12 cellular contexts compared by ENCODE assay signal in the genomic region with DNA sequence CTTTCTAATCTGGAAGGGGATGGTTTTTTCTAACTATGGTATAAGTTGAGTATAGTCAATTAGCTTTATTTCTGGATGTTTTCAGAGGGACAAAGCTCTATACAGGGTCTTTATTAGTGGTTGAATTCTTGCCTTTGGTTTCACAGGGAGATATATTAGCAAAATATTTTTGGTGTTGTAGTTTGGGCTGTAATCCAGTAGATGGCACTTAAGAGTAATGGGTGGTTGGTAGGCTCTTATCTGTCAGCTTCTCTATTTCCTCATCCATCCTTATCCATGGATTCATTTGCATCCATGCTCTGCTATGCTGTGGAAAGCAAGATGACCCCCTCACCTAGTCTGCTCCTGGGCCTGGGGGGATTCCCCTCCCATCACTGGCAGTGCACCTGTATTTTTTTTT.
DNase-seq lines count a peak whose midpoint lies in the region; ATAC-seq, FAIRE-seq and TF ChIP-seq lines count a peak whose summit lies in the region.
"Had no signal": no experiment of that assay in that cellular context is flagged by ENCODE, and none has a peak within 500 bp of the region (broad histone marks: within the 10 kb centered on the region; RNA-seq: fewer than 3 reads in every experiment).

No MANE protein-coding gene starts in this region.

- TF ChIP-seq CTCF in A549 (IDR thresholded peaks at IDR 0.05) (no peak), K562 (IDR thresholded peaks at IDR 0.05 in 2 of 3, conservative IDR thresholded peaks at IDR 0.05 in 1 of 3; ENCODE audit: insufficient read depth in 2 of 3, low read depth in 1 of 3, low read length in 3 of 3) (peak in 2 of 3 experiments; percentile 17 to 28; a peak in 2 of 6 replicates), heart right ventricle (IDR thresholded peaks at IDR 0.05) (peak in 1 of 9 donors; percentile 10)

- H3K36me3 ChIP-seq in K562 (ENCODE audit: control insufficient read depth, insufficient read depth, low read length) (no peaks in the 10 kb centered on the region), heart right ventricle (no peaks in the 10 kb centered on the region)
- H3K36me3 ChIP-seq: upper lobe of left lung had no signal

- no TSS peak for BruUV-seq in K562 (replicated peaks; lab: Mats Ljungman, UMichigan)

- CTCF ChIA-PET in A549 (lab: Yijun Ruan, JAX) (no interaction called here), K562 (lab: Yijun Ruan, JAX; ENCODE audit: low intra/inter-chr PET ratio) (no interaction called here)

- no peak overlapping the region for H3K9ac ChIP-seq in K562 (ENCODE audit: insufficient read depth in 1 of 2, low read depth in 2 of 2, low read length in 2 of 2)

- H3K4me2 ChIP-seq in A549 (no peak overlapping the region), K562 (ENCODE audit: insufficient read depth, low read length) (no peak overlapping the region)

- intact Hi-C loops in K562 (cut with micrococcal nuclease): no loop called here
- intact Hi-C loops in heart right ventricle (cut with DNase I): no loop called here

- TF ChIP-seq EP300 in A549 (IDR thresholded peaks at IDR 0.05) (no peak), K562 (IDR thresholded peaks at IDR 0.05; ENCODE audit: low read length) (no peak)

- DNase-seq in A549 (ENCODE audit: low read depth in 1 of 2, low spot score in 1 of 2) (peak in 1 of 2 experiments; percentile 27), NCI-H1048 (lab: John Stamatoyannopoulos, UW) (peak; percentile 2), K562 (ENCODE audit: extremely low read depth in 1 of 4, low spot score in 3 of 4) (peak in 2 of 4 experiments; percentile 1 to 4), heart right ventricle (no peak), activated gamma-delta T cell (lab: John Stamatoyannopoulos, UW) (no peak), NCI-H187 treated with DMSO at 0.1 percent for 48 hours (lab: John Stamatoyannopoulos, UW) (no peak)
- DNase-seq: activated CD4-positive, alpha-beta T cell treated with anti-CD3 and anti-CD28 coated beads for 36 hours; NCI-H1105; upper lobe of left lung had no signal

- no peaks in the 10 kb centered on the region for H3K9me1 ChIP-seq in K562 (ENCODE audit: control insufficient read depth, insufficient read depth, low read length)

- no peaks in the 10 kb centered on the region for H3K4me1 ChIP-seq in A549
- H3K4me1 ChIP-seq in K562 (replicated peaks in 1 of 2; ENCODE audit: control insufficient read depth in 2 of 2, insufficient read depth in 2 of 2, low read length in 2 of 2): no peaks in the 10 kb centered on the region
- no peaks in the 10 kb centered on the region for H3K4me1 ChIP-seq in heart right ventricle
- H3K4me1 ChIP-seq: upper lobe of left lung had no signal

- H3K9me3 ChIP-seq in A549 (peaks cover 4% of the 10 kb centered on the region; the same call in 2 of the 3 replicates), K562 (replicated peaks; ENCODE audit: control insufficient read depth, insufficient read depth, low read depth, low read length) (no peaks in the 10 kb centered on the region; the same call in 1 of the 2 replicates), heart right ventricle (peaks cover 0 to 43% (median 7%) of the 10 kb centered on the region in 11 donors)

- TF ChIP-seq POLR2A in A549 (IDR thresholded peaks at IDR 0.05; ENCODE audit: low read length) (no peak), K562 (conservative IDR thresholded peaks at IDR 0.05) (no peak)

- H3K4me3 ChIP-seq in A549 (no peak overlapping the region), K562 (no peak overlapping the region), heart right ventricle (no peak overlapping the region)
- H3K4me3 ChIP-seq: coronary artery, upper lobe of left lung had no signal

- in situ Hi-C loops in K562 (cut with MboI): no loop called here

- no peak overlapping the region for H3K27ac ChIP-seq in A549
- no peak overlapping the region for H3K27ac ChIP-seq in K562 (ENCODE audit: extremely low read depth, low read depth, low read length)
- no peak overlapping the region for H3K27ac ChIP-seq in heart right ventricle
- H3K27ac ChIP-seq: coronary artery, upper lobe of left lung had no signal

- ATAC-seq in A549: no peak
- ATAC-seq in GM19351 (IDR thresholded peaks at IDR 0.05; ENCODE audit: unreplicated experiment): peak; percentile 79
- no peak for ATAC-seq in K562
- ATAC-seq in heart right ventricle: no peak
- no peak for ATAC-seq in GM21526 (IDR thresholded peaks at IDR 0.05; ENCODE audit: low FRiP score, unreplicated experiment)
- ATAC-seq: activated CD4-positive, alpha-beta T cell treated with anti-CD3 and anti-CD28 coated beads for 36 hours had no signal

- no peaks in the 10 kb centered on the region for H4K20me1 ChIP-seq in K562 (replicated peaks; ENCODE audit: control insufficient read depth, insufficient read depth, low read length)

- no peak overlapping the region for H2AFZ ChIP-seq in K562 (ENCODE audit: low read depth, low read length)

- H3K27me3 ChIP-seq in K562 (ENCODE audit: control insufficient read depth in 2 of 2, insufficient read depth in 2 of 2, low read length in 2 of 2) (no peaks in the 10 kb centered on the region), heart right ventricle (no peaks in the 10 kb centered on the region)
- H3K27me3 ChIP-seq: upper lobe of left lung had no signal

- TF ChIP-seq RAD21 in A549 (conservative IDR thresholded peaks at IDR 0.05 in 1 of 2, IDR thresholded peaks at IDR 0.05 in 1 of 2): peak in 1 of 2 experiments; percentile 36; a peak in 2 of 5 replicates
- peak in 1 of 2 experiments; percentile 29; a peak in 1 of 4 replicates for TF ChIP-seq RAD21 in K562 (CRISPR knock-in tag; conservative IDR thresholded peaks at IDR 0.05 in 1 of 2, IDR thresholded peaks at IDR 0.05 in 1 of 2)

- H3K79me2 ChIP-seq in K562 (ENCODE audit: control insufficient read depth, insufficient read depth, low read length): no peaks in the 10 kb centered on the region

- FAIRE-seq in A549 (lab: Jason Lieb, UNC): no peak
- no peak for FAIRE-seq in K562 (lab: Jason Lieb, UNC)

- POLR2A ChIA-PET in A549 (lab: Yijun Ruan, JAX): no interaction called here
- POLR2A ChIA-PET in K562 (lab: Yijun Ruan, JAX): no interaction called here

TF ChIP-seq in A549, 52 proteins besides CTCF, POLR2A, EP300 and RAD21:
- 0 out of 3 replicates have a peak, but pooled peaks have one; percentile 8 for TF ChIP-seq SMC3 (IDR thresholded peaks at IDR 0.05)
- TF ChIP-seq ZNF302 (CRISPR knock-in tag; IDR thresholded peaks at IDR 0.05): no peak
TF ChIP-seq in A549: peak in this region for 1.

TF ChIP-seq in K562, 482 proteins besides CTCF, POLR2A, EP300 and RAD21:
- TF ChIP-seq HNRNPK (IDR thresholded peaks at IDR 0.05; ENCODE audit: low read depth, low read length, poor library complexity, severe bottlenecking): no peak
- no peak for TF ChIP-seq NR2F6 (CRISPR knock-in tag; IDR thresholded peaks at IDR 0.05)
- TF ChIP-seq, protein P1, sequence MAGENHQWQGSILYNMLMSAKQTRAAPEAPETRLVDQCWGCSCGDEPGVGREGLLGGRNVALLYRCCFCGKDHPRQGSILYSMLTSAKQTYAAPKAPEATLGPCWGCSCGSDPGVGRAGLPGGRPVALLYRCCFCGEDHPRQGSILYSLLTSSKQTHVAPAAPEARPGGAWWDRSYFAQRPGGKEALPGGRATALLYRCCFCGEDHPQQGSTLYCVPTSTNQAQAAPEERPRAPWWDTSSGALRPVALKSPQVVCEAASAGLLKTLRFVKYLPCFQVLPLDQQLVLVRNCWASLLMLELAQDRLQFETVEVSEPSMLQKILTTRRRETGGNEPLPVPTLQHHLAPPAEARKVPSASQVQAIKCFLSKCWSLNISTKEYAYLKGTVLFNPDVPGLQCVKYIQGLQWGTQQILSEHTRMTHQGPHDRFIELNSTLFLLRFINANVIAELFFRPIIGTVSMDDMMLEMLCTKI (IDR thresholded peaks at IDR 0.05; ENCODE audit: partially characterized antibody): no peak

Comparison
In these comparisons a context has a peak if more than half of its experiments do, and no peak if none do; other contexts are left out.
1. Of the 35 proteins assayed by ChIP-seq in both K562 and A549: peak only in K562: CTCF; only in A549: SMC3; in both: none; in neither: 32; mixed calls (peak in some experiments, not most) for 1.